ENCODE assay signal across 35 cellular contexts in genomic region chr10:118956253-118957140, GRCh38.
DNase-seq lines count a peak whose midpoint lies in the region; ATAC-seq, FAIRE-seq and TF ChIP-seq lines count a peak whose summit lies in the region.
"Had no signal": no experiment of that assay in that cellular context is flagged by ENCODE, and none has a peak within 500 bp of the region (broad histone marks: within the 10 kb centered on the region; RNA-seq: fewer than 3 reads in every experiment).

No MANE protein-coding gene starts in this region.

- no peak overlapping the region for H3K27ac Mint-ChIP-seq in activated CD8-positive, alpha-beta memory T cell treated with anti-CD3 and anti-CD28 coated beads, Interleukin-2, amount 10 ng/mL, durations not matched to agents 7 days and 5 days
- H3K27ac Mint-ChIP-seq in activated T-cell treated with anti-CD3 and anti-CD28 coated beads, Interleukin-2, amount 50 U/mL, for 72 hours = no peak overlapping the region
- H3K27ac Mint-ChIP-seq in stimulated activated naive B cell treated with anti-CD40 and anti-IgM and Interleukin-4, amounts not matched to agents 10 μg/mL and 1 μg/mL and 100 μg/mL, for 72 hours = no peak overlapping the region
- H3K27ac Mint-ChIP-seq: activated CD8-positive, alpha-beta T cell treated with anti-CD3 and anti-CD28 coated beads, Interleukin-2, amount 10 ng/mL, durations not matched to agents 7 days and 5 days; activated T-cell treated with anti-CD3 and anti-CD28 coated beads, Interleukin-2, amount 50 U/mL, for 24 hours; dendritic cell treated with granulocyte-macrophage colony-stimulating factor and Interleukin-4, amounts not matched to agents 40 ng/mL and 50 ng/mL, for 4 days; naive thymus-derived CD4-positive, alpha-beta T cell; T-helper 1 cell treated with Interleukin-12 subunit alpha and Interleukin-12 subunit beta and Interleukin-4 antibody, amounts not matched to agents 30 μg/mL and 1 μg/mL, for 36 hours had no signal

- peaks cover 27% of the 10 kb centered on the region for H3K27me3 Mint-ChIP-seq in activated CD8-positive, alpha-beta memory T cell treated with anti-CD3 and anti-CD28 coated beads, Interleukin-2, amount 10 ng/mL, durations not matched to agents 7 days and 5 days
- peaks cover 20% of the 10 kb centered on the region for H3K27me3 Mint-ChIP-seq in activated T-cell treated with anti-CD3 and anti-CD28 coated beads, Interleukin-2, amount 50 U/mL, for 72 hours (ENCODE audit: low read depth)
- peaks cover 24 to 27% of the 10 kb centered on the region in 2 donors for H3K27me3 Mint-ChIP-seq in stimulated activated naive B cell treated with anti-CD40 and anti-IgM and Interleukin-4, amounts not matched to agents 10 μg/mL and 1 μg/mL and 100 μg/mL, for 72 hours

- H3K4me3 ChIP-seq in A549 = no peak overlapping the region
- H3K4me3 ChIP-seq: BLaER1 treated with 17β-estradiol and CSF1 and Interleukin-3, amounts not matched to agents 10 nM and 100 nM; skin epidermis; upper lobe of left lung had no signal

- DNase-seq in A549 (ENCODE audit: low read depth in 1 of 2, low spot score in 1 of 2) (no peak), GM13976 (ENCODE audit: low spot score) (peak; percentile 6), iPS-NIHi7 (ENCODE audit: extremely low spot score) (peak; percentile 14), GM12891 (ENCODE audit: insufficient read length, low spot score) (no peak), posterior vena cava (ENCODE audit: low spot score) (no peak)
- peak; percentile 33 for DNase-seq in activated CD8-positive, alpha-beta memory T cell treated with anti-CD3 and anti-CD28 coated beads, Interleukin-2, amount 10 ng/mL, durations not matched to agents 7 days and 5 days
- DNase-seq in activated T-cell treated with anti-CD3 and anti-CD28 coated beads, Interleukin-2, amount 50 U/mL, for 72 hours = no peak
- no peak for DNase-seq in stimulated activated naive B cell treated with anti-CD40 and anti-IgM and Interleukin-4, amounts not matched to agents 10 μg/mL and 1 μg/mL and 100 μg/mL, for 72 hours
- DNase-seq: ACHN; activated CD4-positive, alpha-beta T cell treated with anti-CD3 and anti-CD28 coated beads for 1 hour; activated gamma-delta T cell treated with Interleukin-2 at 50 U/mL for 16 hours; activated T-cell treated with anti-CD3 and anti-CD28 coated beads, Interleukin-2, amount 50 U/mL, for 24 hours; central memory CD4-positive, alpha-beta T cell; COR-L47; DMS79 treated with DMSO at 0.1 percent for 48 hours; hypothalamus; KG1; midbrain; naive thymus-derived CD4-positive, alpha-beta T cell; NCI-H1048; NCI-H187 treated with DMSO at 0.1 percent for 48 hours; NCI-H82; occipital lobe; SK-N-SH; stimulated activated CD8-positive, alpha-beta memory T cell treated with anti-CD3 and anti-CD28 coated beads, Interleukin-4, amount 100 ng/mL, for 48 hours; upper lobe of left lung had no signal

- in situ Hi-C loops in GM13976 (cut with MboI; ENCODE audit: low sequenced_read_pairs, unreplicated experiment) = no loop called here

- peaks cover 32% of the 10 kb centered on the region for H3K4me1 ChIP-seq in A549

- TF ChIP-seq POLR2A in A549 (IDR thresholded peaks at IDR 0.05; ENCODE audit: low read length) (no peak), GM12891 (IDR thresholded peaks at IDR 0.05; ENCODE audit: low read depth, low read length) (no peak)

- H3K9me3 Mint-ChIP-seq in activated CD8-positive, alpha-beta memory T cell treated with anti-CD3 and anti-CD28 coated beads, Interleukin-2, amount 10 ng/mL, durations not matched to agents 7 days and 5 days (ENCODE audit: low read depth) = no peaks in the 10 kb centered on the region
- H3K9me3 Mint-ChIP-seq in activated T-cell treated with anti-CD3 and anti-CD28 coated beads, Interleukin-2, amount 50 U/mL, for 72 hours = no peaks in the 10 kb centered on the region
- H3K9me3 Mint-ChIP-seq in stimulated activated naive B cell treated with anti-CD40 and anti-IgM and Interleukin-4, amounts not matched to agents 10 μg/mL and 1 μg/mL and 100 μg/mL, for 72 hours = peaks cover 0 to 2% of the 10 kb centered on the region in 2 donors
- H3K9me3 Mint-ChIP-seq: activated T-cell treated with anti-CD3 and anti-CD28 coated beads, Interleukin-2, amount 50 U/mL, for 24 hours; dendritic cell treated with granulocyte-macrophage colony-stimulating factor and Interleukin-4, amounts not matched to agents 40 ng/mL and 50 ng/mL, for 4 days; T-helper 1 cell treated with Interleukin-12 subunit alpha and Interleukin-12 subunit beta and Interleukin-4 antibody, amounts not matched to agents 30 μg/mL and 1 μg/mL, for 36 hours had no signal

- no peaks in the 10 kb centered on the region for H3K9me3 ChIP-seq in A549
- H3K9me3 ChIP-seq: BLaER1 treated with 17β-estradiol and CSF1 and Interleukin-3, amounts not matched to agents 10 nM and 100 nM; SK-N-SH; upper lobe of left lung had no signal

- intact Hi-C loops in posterior vena cava (cut with DNase I) = no loop called here

- H3K4me1 Mint-ChIP-seq in activated CD8-positive, alpha-beta memory T cell treated with anti-CD3 and anti-CD28 coated beads, Interleukin-2, amount 10 ng/mL, durations not matched to agents 7 days and 5 days = peaks cover 4% of the 10 kb centered on the region
- no peaks in the 10 kb centered on the region for H3K4me1 Mint-ChIP-seq in activated T-cell treated with anti-CD3 and anti-CD28 coated beads, Interleukin-2, amount 50 U/mL, for 72 hours (ENCODE audit: low read depth)
- H3K4me1 Mint-ChIP-seq in stimulated activated naive B cell treated with anti-CD40 and anti-IgM and Interleukin-4, amounts not matched to agents 10 μg/mL and 1 μg/mL and 100 μg/mL, for 72 hours = no peaks in the 10 kb centered on the region

- no peak overlapping the region for H3K4me2 ChIP-seq in A549
- H3K4me2 ChIP-seq: SK-N-SH had no signal

- TF ChIP-seq CTCF in A549 (IDR thresholded peaks at IDR 0.05) = no peak
- no peak for TF ChIP-seq CTCF in GM13976 (IDR thresholded peaks at IDR 0.05; ENCODE audit: borderline replicate concordance, control extremely low read depth, extremely low read depth, insufficient read depth, missing control alignments)

- no peaks in the 10 kb centered on the region for H3K36me3 Mint-ChIP-seq in activated CD8-positive, alpha-beta memory T cell treated with anti-CD3 and anti-CD28 coated beads, Interleukin-2, amount 10 ng/mL, durations not matched to agents 7 days and 5 days
- H3K36me3 Mint-ChIP-seq in activated T-cell treated with anti-CD3 and anti-CD28 coated beads, Interleukin-2, amount 50 U/mL, for 72 hours (ENCODE audit: insufficient read depth in 2 of 2) = no peaks in the 10 kb centered on the region
- H3K36me3 Mint-ChIP-seq in stimulated activated naive B cell treated with anti-CD40 and anti-IgM and Interleukin-4, amounts not matched to agents 10 μg/mL and 1 μg/mL and 100 μg/mL, for 72 hours = no peaks in the 10 kb centered on the region
- H3K36me3 Mint-ChIP-seq: naive thymus-derived CD4-positive, alpha-beta T cell had no signal

- TF ChIP-seq RAD21 in A549 (conservative IDR thresholded peaks at IDR 0.05 in 1 of 2, IDR thresholded peaks at IDR 0.05 in 1 of 2) = no peak

- H3K4me3 Mint-ChIP-seq in activated CD8-positive, alpha-beta memory T cell treated with anti-CD3 and anti-CD28 coated beads, Interleukin-2, amount 10 ng/mL, durations not matched to agents 7 days and 5 days = no peak overlapping the region
- no peak overlapping the region for H3K4me3 Mint-ChIP-seq in activated T-cell treated with anti-CD3 and anti-CD28 coated beads, Interleukin-2, amount 50 U/mL, for 72 hours
- H3K4me3 Mint-ChIP-seq in stimulated activated naive B cell treated with anti-CD40 and anti-IgM and Interleukin-4, amounts not matched to agents 10 μg/mL and 1 μg/mL and 100 μg/mL, for 72 hours = no peak overlapping the region
- H3K4me3 Mint-ChIP-seq: activated CD8-positive, alpha-beta T cell treated with anti-CD3 and anti-CD28 coated beads, Interleukin-2, amount 10 ng/mL, durations not matched to agents 7 days and 5 days; activated T-cell treated with anti-CD3 and anti-CD28 coated beads, Interleukin-2, amount 50 U/mL, for 24 hours; dendritic cell treated with granulocyte-macrophage colony-stimulating factor and Interleukin-4, amounts not matched to agents 40 ng/mL and 50 ng/mL, for 4 days; naive thymus-derived CD4-positive, alpha-beta T cell; T-helper 1 cell treated with Interleukin-12 subunit alpha and Interleukin-12 subunit beta and Interleukin-4 antibody, amounts not matched to agents 30 μg/mL and 1 μg/mL, for 36 hours had no signal

- FAIRE-seq in A549 (lab: Jason Lieb, UNC) (no peak), GM12891 (lab: Jason Lieb, UNC) (no peak)
- FAIRE-seq: astrocyte, endometrium, frontal cortex had no signal

- no peak for TF ChIP-seq EP300 in A549 (IDR thresholded peaks at IDR 0.05)

- CTCF ChIA-PET in A549 (lab: Yijun Ruan, JAX) = no interaction called here
- CTCF ChIA-PET in activated CD8-positive, alpha-beta memory T cell treated with anti-CD3 and anti-CD28 coated beads, Interleukin-2, amount 10 ng/mL, durations not matched to agents 7 days and 5 days (lab: Charles Lee) = no interaction called here

- 94% methylated on average over 4 of the region's 5 CpGs for WGBS in A549 (ENCODE audit: missing lambda C conversion rate)

- ATAC-seq in A549 = no peak
- no peak for ATAC-seq in activated CD8-positive, alpha-beta memory T cell treated with anti-CD3 and anti-CD28 coated beads, Interleukin-2, amount 10 ng/mL, durations not matched to agents 7 days and 5 days
- no peak for ATAC-seq in activated T-cell treated with anti-CD3 and anti-CD28 coated beads, Interleukin-2, amount 50 U/mL, for 72 hours (replicated peaks in 1 of 2)
- no peak for ATAC-seq in stimulated activated naive B cell treated with anti-CD40 and anti-IgM and Interleukin-4, amounts not matched to agents 10 μg/mL and 1 μg/mL and 100 μg/mL, for 72 hours (replicated peaks)
- ATAC-seq: activated CD8-positive, alpha-beta T cell treated with anti-CD3 and anti-CD28 coated beads, Interleukin-2, amount 10 ng/mL, durations not matched to agents 7 days and 5 days; naive thymus-derived CD4-positive, alpha-beta T cell had no signal

- POLR2A ChIA-PET in A549 (lab: Yijun Ruan, JAX) = no interaction called here

- H3K27ac ChIP-seq in A549 = peak overlapping the region; percentile 1 to 63; a peak in 4 of 6 replicates
- H3K27ac ChIP-seq: BLaER1 treated with 17β-estradiol and CSF1 and Interleukin-3, amounts not matched to agents 10 nM and 100 nM; RWPE1; skin epidermis; upper lobe of left lung had no signal

TF ChIP-seq in GM12891, 5 proteins besides CTCF, POLR2A, EP300 and RAD21:
- TF ChIP-seq TAF1 (IDR thresholded peaks at IDR 0.05; ENCODE audit: low read depth, low read length) = no peak
- TF ChIP-seq PAX5 (IDR thresholded peaks at IDR 0.05; ENCODE audit: insufficient read depth, low read length, severe bottlenecking) = no peak
- TF ChIP-seq SPI1 (IDR thresholded peaks at IDR 0.05; ENCODE audit: low read depth, low read length) = no peak
- TF ChIP-seq POLR2AphosphoS5 (IDR thresholded peaks at IDR 0.05; ENCODE audit: low read depth, low read length) = no peak
- no peak for TF ChIP-seq POU2F2 (IDR thresholded peaks at IDR 0.05; ENCODE audit: low read depth, low read length)

Comparison
In these comparisons a context has a peak if more than half of its experiments do, and no peak if none do; other contexts are left out.
1. DNase-seq: peak in GM13976 (single experiment), activated CD8-positive, alpha-beta memory T cell treated with anti-CD3 and anti-CD28 coated beads, Interleukin-2, amount 10 ng/mL, durations not matched to agents 7 days and 5 days (single experiment) and iPS-NIHi7 (single experiment); none in A549 (0 of 2), activated T-cell treated with anti-CD3 and anti-CD28 coated beads, Interleukin-2, amount 50 U/mL, for 72 hours (0 of 2), stimulated activated naive B cell treated with anti-CD40 and anti-IgM and Interleukin-4, amounts not matched to agents 10 μg/mL and 1 μg/mL and 100 μg/mL, for 72 hours (single experiment), GM12891 (single experiment) and posterior vena cava (single experiment).